ENCODE assay signal across 9 cellular contexts in genomic region chr17:15981208-15981607, GRCh38.
A peak's percentile ranks its signal among the peaks of the same experiment; 100 is the strongest.
DNase-seq lines count a peak whose midpoint lies in the region; ATAC-seq lines count a peak whose summit lies in the region.
"Had no signal": no experiment of that assay in that cellular context is flagged by ENCODE, and none has a peak within 500 bp of the region (broad histone marks: within the 10 kb centered on the region; RNA-seq: fewer than 3 reads in every experiment).

No MANE protein-coding gene starts in this region.

- H3K27me3 Mint-ChIP-seq in stimulated activated naive B cell treated with anti-CD40 and anti-IgM and Interleukin-4, amounts not matched to agents 10 μg/mL and 1 μg/mL and 100 μg/mL, for 72 hours, result no peaks in the 10 kb centered on the region

- H3K36me3 Mint-ChIP-seq in stimulated activated naive B cell treated with anti-CD40 and anti-IgM and Interleukin-4, amounts not matched to agents 10 μg/mL and 1 μg/mL and 100 μg/mL, for 72 hours, result peaks cover 37 to 39% of the 10 kb centered on the region in 2 donors

- no peaks in the 10 kb centered on the region for H3K9me3 Mint-ChIP-seq in stimulated activated naive B cell treated with anti-CD40 and anti-IgM and Interleukin-4, amounts not matched to agents 10 μg/mL and 1 μg/mL and 100 μg/mL, for 72 hours

- ATAC-seq in HG02973 (IDR thresholded peaks at IDR 0.05; ENCODE audit: unreplicated experiment) (peak; percentile 89), GM19023 (IDR thresholded peaks at IDR 0.05; ENCODE audit: unreplicated experiment) (no peak), HG02970 (IDR thresholded peaks at IDR 0.05; ENCODE audit: low FRiP score, unreplicated experiment) (no peak)
- peak; percentile 100 for ATAC-seq in stimulated activated naive B cell treated with anti-CD40 and anti-IgM and Interleukin-4, amounts not matched to agents 10 μg/mL and 1 μg/mL and 100 μg/mL, for 72 hours (replicated peaks)

- no peak overlapping the region for H3K27ac Mint-ChIP-seq in stimulated activated naive B cell treated with anti-CD40 and anti-IgM and Interleukin-4, amounts not matched to agents 10 μg/mL and 1 μg/mL and 100 μg/mL, for 72 hours

- peaks cover 14 to 22% of the 10 kb centered on the region in 2 donors for H3K4me1 Mint-ChIP-seq in stimulated activated naive B cell treated with anti-CD40 and anti-IgM and Interleukin-4, amounts not matched to agents 10 μg/mL and 1 μg/mL and 100 μg/mL, for 72 hours

- peak overlapping the region in 1 of 2 donors; percentile 15 for H3K4me3 Mint-ChIP-seq in stimulated activated naive B cell treated with anti-CD40 and anti-IgM and Interleukin-4, amounts not matched to agents 10 μg/mL and 1 μg/mL and 100 μg/mL, for 72 hours

- DNase-seq in activated T-cell treated with anti-CD3 and anti-CD28 coated beads for 24 hours (ENCODE audit: low read depth) (peak; percentile 42), SW480 (ENCODE audit: low spot score) (peak; percentile 34), NCI-H2029 (lab: John Stamatoyannopoulos, UW) (no peak)
- DNase-seq in activated T-cell treated with anti-CD3 and anti-CD28 coated beads, Interleukin-2, amount 50 U/mL, for 1 hour, result no peak
- peak; percentile 11 for DNase-seq in stimulated activated naive B cell treated with anti-CD40 and anti-IgM and Interleukin-4, amounts not matched to agents 10 μg/mL and 1 μg/mL and 100 μg/mL, for 72 hours
- DNase-seq: BE2C had no signal

Comparison
In these comparisons a context has a peak if more than half of its experiments do, and no peak if none do; other contexts are left out.
1. DNase-seq: peak in activated T-cell treated with anti-CD3 and anti-CD28 coated beads for 24 hours (single experiment), SW480 (single experiment) and stimulated activated naive B cell treated with anti-CD40 and anti-IgM and Interleukin-4, amounts not matched to agents 10 μg/mL and 1 μg/mL and 100 μg/mL, for 72 hours (single experiment); none in activated T-cell treated with anti-CD3 and anti-CD28 coated beads, Interleukin-2, amount 50 U/mL, for 1 hour (single experiment) and NCI-H2029 (single experiment).
2. ATAC-seq: peak in HG02973 (single experiment) and stimulated activated naive B cell treated with anti-CD40 and anti-IgM and Interleukin-4, amounts not matched to agents 10 μg/mL and 1 μg/mL and 100 μg/mL, for 72 hours (2 of 2); none in GM19023 (single experiment) and HG02970 (single experiment).